ENCODE assay signal across 27 cellular contexts in the genomic region with DNA sequence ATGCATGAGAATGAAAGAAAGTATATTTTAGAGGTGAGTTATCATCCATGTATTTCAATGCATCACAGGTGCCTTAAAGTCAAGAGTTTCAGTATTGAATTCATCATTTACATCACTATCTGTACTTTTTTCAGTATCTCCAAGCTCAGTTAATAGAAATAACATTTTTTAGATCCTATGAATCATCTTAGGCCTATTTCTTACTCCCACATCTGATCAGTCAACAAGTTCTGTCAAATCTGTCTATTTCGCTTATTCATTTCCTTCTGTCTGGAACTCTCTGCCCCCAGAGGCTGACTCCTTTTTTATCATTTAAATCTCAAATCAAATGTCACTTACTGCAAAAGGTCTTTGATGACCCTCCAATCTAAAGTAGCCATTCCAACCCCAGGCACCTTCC.
"Had no signal": no experiment of that assay in that cellular context is flagged by ENCODE, and none has a peak within 500 bp of the region (broad histone marks: within the 10 kb centered on the region; RNA-seq: fewer than 3 reads in every experiment).

No MANE protein-coding gene starts in this region.

- ATAC-seq: gastrocnemius medialis; heart left ventricle; left cardiac atrium; left lung; mucosa of descending colon; natural killer cell treated with Interleukin-12 subunit alpha and Interleukin-12 subunit beta and Interleukin-15 and Interleukin-18, amount 100 ng/mL, for 72 hours; sciatic nerve; stimulated activated effector memory CD8-positive, alpha-beta T cell treated with anti-CD3 and anti-CD28 coated beads, Interleukin-12 subunit alpha, Interleukin-12 subunit beta, amount 100 ng/mL, for 72 hours; stimulated activated naive CD8-positive, alpha-beta T cell treated with anti-CD3 and anti-CD28 coated beads, Interleukin-15, Interleukin-2, amounts not matched to agents 100 U/mL and 50 U/mL, for 24 hours had no signal

- H3K27me3 Mint-ChIP-seq: naive B cell; natural killer cell treated with Interleukin-12 subunit alpha and Interleukin-12 subunit beta and Interleukin-15 and Interleukin-18, amount 100 ng/mL, for 72 hours; progenitor cell of endocrine pancreas; type B pancreatic cell had no signal

- H3K4me3 ChIP-seq: coronary artery, gastrocnemius medialis, heart left ventricle, hepatocyte, left lung, mucosa of descending colon, neural progenitor cell, right atrium auricular region, testis, tibial artery had no signal

- H3K4me3 Mint-ChIP-seq: mesothelial cell of epicardium; naive B cell; natural killer cell treated with Interleukin-12 subunit alpha and Interleukin-12 subunit beta and Interleukin-15 and Interleukin-18, amount 100 ng/mL, for 72 hours; neural progenitor cell; stimulated activated effector memory CD8-positive, alpha-beta T cell treated with anti-CD3 and anti-CD28 coated beads, Interleukin-12 subunit alpha, Interleukin-12 subunit beta, amount 100 ng/mL, for 72 hours; type B pancreatic cell had no signal

- H3K36me3 ChIP-seq: gastrocnemius medialis, heart left ventricle, left lung, neural progenitor cell, right atrium auricular region, tibial artery had no signal

- H3K9ac ChIP-seq: neural progenitor cell, parathyroid adenoma had no signal

- H3K79me2 ChIP-seq: hepatocyte, parathyroid adenoma had no signal

- H3K4me1 ChIP-seq: gastrocnemius medialis, heart left ventricle, left lung, neural progenitor cell, parathyroid adenoma, right atrium auricular region, testis, tibial artery had no signal

- H3K4me1 Mint-ChIP-seq: naive B cell; neural progenitor cell; stimulated activated effector memory CD8-positive, alpha-beta T cell treated with anti-CD3 and anti-CD28 coated beads, Interleukin-12 subunit alpha, Interleukin-12 subunit beta, amount 100 ng/mL, for 72 hours had no signal

- H2AFZ ChIP-seq: hepatocyte, neural progenitor cell, parathyroid adenoma had no signal

- FAIRE-seq: islet of Langerhans had no signal

- H3K36me3 Mint-ChIP-seq: mesothelial cell of epicardium; naive B cell; natural killer cell treated with Interleukin-12 subunit alpha and Interleukin-12 subunit beta and Interleukin-15 and Interleukin-18, amount 100 ng/mL, for 72 hours; neural progenitor cell; stimulated activated effector memory CD8-positive, alpha-beta T cell treated with anti-CD3 and anti-CD28 coated beads, Interleukin-12 subunit alpha, Interleukin-12 subunit beta, amount 100 ng/mL, for 72 hours; type B pancreatic cell had no signal

- H3K9me3 Mint-ChIP-seq: mesothelial cell of epicardium, neural progenitor cell, type B pancreatic cell had no signal

- H3K4me2 ChIP-seq: hepatocyte, neural progenitor cell had no signal

- DNase-seq: dermis blood vessel endothelial cell; effector memory CD4-positive, alpha-beta T cell; gastrocnemius medialis; heart left ventricle; left cardiac atrium; left lung; mesenchymal stem cell; mucosa of descending colon; naive B cell; stimulated activated CD4-positive, alpha-beta T cell treated with anti-CD3 and anti-CD28 coated beads, Interleukin-2, amount 100 ng/mL, for 24 hours; stimulated activated CD4-positive, alpha-beta T cell treated with anti-CD3 and anti-CD28 coated beads, Interleukin-4, amount 100 ng/mL, for 24 hours; stimulated activated naive CD8-positive, alpha-beta T cell treated with anti-CD3 and anti-CD28 coated beads, Interleukin-15, Interleukin-2, amounts not matched to agents 100 U/mL and 50 U/mL, for 24 hours; substantia nigra; testis; tibial artery had no signal

- H3K9me3 ChIP-seq: gastrocnemius medialis, heart left ventricle, left lung, mucosa of descending colon, right atrium auricular region, testis, tibial artery had no signal

- H3K27me3 ChIP-seq: gastrocnemius medialis, heart left ventricle, hepatocyte, left lung, neural progenitor cell, right atrium auricular region, testis, tibial artery had no signal

- H3K27ac Mint-ChIP-seq: mesothelial cell of epicardium; naive B cell; natural killer cell treated with Interleukin-12 subunit alpha and Interleukin-12 subunit beta and Interleukin-15 and Interleukin-18, amount 100 ng/mL, for 72 hours; neural progenitor cell; progenitor cell of endocrine pancreas; stimulated activated effector memory CD8-positive, alpha-beta T cell treated with anti-CD3 and anti-CD28 coated beads, Interleukin-12 subunit alpha, Interleukin-12 subunit beta, amount 100 ng/mL, for 72 hours; type B pancreatic cell had no signal

- H3K27ac ChIP-seq: coronary artery, gastrocnemius medialis, heart left ventricle, hepatocyte, left lung, neural progenitor cell, parathyroid adenoma, right atrium auricular region, testis, tibial artery had no signal
